ENCODE assay signal across 1 cellular context in the genomic region with DNA sequence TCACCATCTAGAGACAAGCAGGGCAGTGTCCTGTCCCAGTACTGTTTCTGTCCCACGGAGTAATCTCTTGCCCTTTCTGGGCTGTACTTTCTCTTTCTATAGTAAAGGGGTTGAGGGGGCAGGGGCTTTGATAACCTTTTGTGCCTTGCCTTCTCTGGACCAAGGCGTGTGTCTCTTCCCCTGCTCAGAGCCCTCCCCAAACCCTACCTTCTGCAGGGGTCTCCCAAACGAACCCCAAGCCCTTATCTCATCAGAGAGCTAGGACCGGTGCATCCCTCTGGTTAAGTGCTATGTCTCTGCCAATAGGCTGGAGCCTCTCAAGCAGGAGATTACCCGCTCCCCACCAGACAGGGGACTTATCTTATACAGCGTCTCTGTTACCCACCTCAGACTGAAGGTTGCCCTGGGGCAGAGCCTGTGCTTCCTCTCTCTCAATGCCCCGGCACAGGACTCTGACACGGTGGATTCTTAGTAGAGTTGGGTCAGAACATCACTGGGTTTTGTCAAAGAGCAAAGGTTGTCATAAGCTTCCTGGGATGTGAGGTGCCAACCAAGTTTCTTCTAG.
TF ChIP-seq lines count a peak whose summit lies in the region.

No MANE protein-coding gene starts in this region.

TF ChIP-seq in IMR-90, 13 proteins besides CTCF, POLR2A, EP300 and RAD21 (continued from another document):
- TF ChIP-seq, protein P1, sequence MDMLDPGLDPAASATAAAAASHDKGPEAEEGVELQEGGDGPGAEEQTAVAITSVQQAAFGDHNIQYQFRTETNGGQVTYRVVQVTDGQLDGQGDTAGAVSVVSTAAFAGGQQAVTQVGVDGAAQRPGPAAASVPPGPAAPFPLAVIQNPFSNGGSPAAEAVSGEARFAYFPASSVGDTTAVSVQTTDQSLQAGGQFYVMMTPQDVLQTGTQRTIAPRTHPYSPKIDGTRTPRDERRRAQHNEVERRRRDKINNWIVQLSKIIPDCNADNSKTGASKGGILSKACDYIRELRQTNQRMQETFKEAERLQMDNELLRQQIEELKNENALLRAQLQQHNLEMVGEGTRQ (IDR thresholded peaks at IDR 0.05; ENCODE audit: low read depth, low read length) = no peak
- no peak for TF ChIP-seq FOS (IDR thresholded peaks at IDR 0.05; ENCODE audit: low read depth, low read length)
- TF ChIP-seq MAZ (IDR thresholded peaks at IDR 0.05; ENCODE audit: borderline replicate concordance, low read depth, low read length) = no peak
- TF ChIP-seq MXI1 (IDR thresholded peaks at IDR 0.05; ENCODE audit: borderline replicate concordance, low read depth, low read length) = no peak
- TF ChIP-seq SMC3 (IDR thresholded peaks at IDR 0.05; ENCODE audit: low read depth, low read length) = no peak
- TF ChIP-seq CEBPB (IDR thresholded peaks at IDR 0.05; ENCODE audit: low read depth, low read length) = no peak
- TF ChIP-seq NFE2L2 (IDR thresholded peaks at IDR 0.05; ENCODE audit: low read depth, low read length) = no peak
- TF ChIP-seq RFX5 (IDR thresholded peaks at IDR 0.05; ENCODE audit: low read depth, low read length) = no peak
